Comparison of ENCODE assay signal across 1 cellular context in the genomic region with DNA sequence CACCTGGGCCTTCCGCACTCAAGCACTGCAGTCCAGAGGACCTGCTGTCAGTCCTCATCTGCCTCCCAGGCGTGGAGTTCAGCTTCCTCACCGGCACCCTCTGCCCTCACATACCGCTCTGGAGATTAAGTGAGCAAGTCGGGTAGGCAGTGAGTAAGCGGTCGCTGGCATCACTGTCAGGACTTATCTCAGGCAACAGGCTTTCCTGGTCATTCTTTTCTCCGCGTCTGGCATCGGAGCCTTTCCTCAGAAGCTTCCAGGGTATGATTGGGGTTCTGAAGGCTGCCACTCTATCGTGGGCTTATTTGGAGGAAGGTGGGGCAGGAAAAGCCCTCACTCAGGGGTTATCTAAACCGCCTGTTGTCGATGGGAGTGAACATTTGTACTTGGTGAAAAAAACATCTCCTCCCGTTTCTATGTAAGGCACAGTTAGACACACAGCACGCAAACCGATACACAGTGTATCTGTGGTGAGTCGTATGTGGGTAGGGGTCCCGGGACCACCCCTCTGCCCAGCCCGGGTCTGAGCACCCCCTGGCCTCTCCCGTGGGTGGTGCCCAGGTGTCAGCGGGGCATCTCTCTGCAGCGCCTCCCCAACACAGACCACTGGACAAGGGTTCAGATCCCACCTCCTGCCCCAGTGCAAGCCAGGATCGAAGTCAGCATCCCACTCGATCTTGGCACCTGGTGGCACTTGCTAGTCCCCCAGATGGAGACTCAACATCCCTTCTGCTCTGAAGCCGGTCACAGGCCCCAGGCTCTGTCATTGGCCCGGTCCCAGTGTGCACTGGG.
TF ChIP-seq lines count a peak whose summit lies in the region.

No MANE protein-coding gene starts in this region.

TF ChIP-seq in WTC11, 78 proteins besides CTCF, POLR2A, EP300 and RAD21 (continued from another document):
- TF ChIP-seq ATF3 (CRISPR knock-in tag; conservative IDR thresholded peaks at IDR 0.05) (no peak), ARID4B (CRISPR knock-in tag; IDR thresholded peaks at IDR 0.05; ENCODE audit: borderline replicate concordance) (no peak), NR2C2 (CRISPR knock-in tag; IDR thresholded peaks at IDR 0.05) (no peak)
